1 cellular context compared by ENCODE assay signal in genomic region chr19:13150919-13151604, GRCh38.
A peak's percentile ranks its signal among the peaks of the same experiment; 100 is the strongest.
TF ChIP-seq lines count a peak whose summit lies in the region.

No MANE protein-coding gene starts in this region.

TF ChIP-seq in A549, 52 proteins besides CTCF, POLR2A, EP300 and RAD21 (continued from another document):
- TF ChIP-seq NPAS2 (CRISPR knock-in tag; IDR thresholded peaks at IDR 0.05; ENCODE audit: borderline replicate concordance) (no peak), PHF8 (IDR thresholded peaks at IDR 0.05; ENCODE audit: borderline replicate concordance, low read depth) (no peak), TFCP2L1 (CRISPR knock-in tag; IDR thresholded peaks at IDR 0.05) (peak; percentile 8; the same call in 1 of the 2 replicates)
- TF ChIP-seq, protein P1, sequence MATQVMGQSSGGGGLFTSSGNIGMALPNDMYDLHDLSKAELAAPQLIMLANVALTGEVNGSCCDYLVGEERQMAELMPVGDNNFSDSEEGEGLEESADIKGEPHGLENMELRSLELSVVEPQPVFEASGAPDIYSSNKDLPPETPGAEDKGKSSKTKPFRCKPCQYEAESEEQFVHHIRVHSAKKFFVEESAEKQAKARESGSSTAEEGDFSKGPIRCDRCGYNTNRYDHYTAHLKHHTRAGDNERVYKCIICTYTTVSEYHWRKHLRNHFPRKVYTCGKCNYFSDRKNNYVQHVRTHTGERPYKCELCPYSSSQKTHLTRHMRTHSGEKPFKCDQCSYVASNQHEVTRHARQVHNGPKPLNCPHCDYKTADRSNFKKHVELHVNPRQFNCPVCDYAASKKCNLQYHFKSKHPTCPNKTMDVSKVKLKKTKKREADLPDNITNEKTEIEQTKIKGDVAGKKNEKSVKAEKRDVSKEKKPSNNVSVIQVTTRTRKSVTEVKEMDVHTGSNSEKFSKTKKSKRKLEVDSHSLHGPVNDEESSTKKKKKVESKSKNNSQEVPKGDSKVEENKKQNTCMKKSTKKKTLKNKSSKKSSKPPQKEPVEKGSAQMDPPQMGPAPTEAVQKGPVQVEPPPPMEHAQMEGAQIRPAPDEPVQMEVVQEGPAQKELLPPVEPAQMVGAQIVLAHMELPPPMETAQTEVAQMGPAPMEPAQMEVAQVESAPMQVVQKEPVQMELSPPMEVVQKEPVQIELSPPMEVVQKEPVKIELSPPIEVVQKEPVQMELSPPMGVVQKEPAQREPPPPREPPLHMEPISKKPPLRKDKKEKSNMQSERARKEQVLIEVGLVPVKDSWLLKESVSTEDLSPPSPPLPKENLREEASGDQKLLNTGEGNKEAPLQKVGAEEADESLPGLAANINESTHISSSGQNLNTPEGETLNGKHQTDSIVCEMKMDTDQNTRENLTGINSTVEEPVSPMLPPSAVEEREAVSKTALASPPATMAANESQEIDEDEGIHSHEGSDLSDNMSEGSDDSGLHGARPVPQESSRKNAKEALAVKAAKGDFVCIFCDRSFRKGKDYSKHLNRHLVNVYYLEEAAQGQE (IDR thresholded peaks at IDR 0.05), result no peak
